33 cellular contexts compared by ENCODE assay signal in the genomic region with DNA sequence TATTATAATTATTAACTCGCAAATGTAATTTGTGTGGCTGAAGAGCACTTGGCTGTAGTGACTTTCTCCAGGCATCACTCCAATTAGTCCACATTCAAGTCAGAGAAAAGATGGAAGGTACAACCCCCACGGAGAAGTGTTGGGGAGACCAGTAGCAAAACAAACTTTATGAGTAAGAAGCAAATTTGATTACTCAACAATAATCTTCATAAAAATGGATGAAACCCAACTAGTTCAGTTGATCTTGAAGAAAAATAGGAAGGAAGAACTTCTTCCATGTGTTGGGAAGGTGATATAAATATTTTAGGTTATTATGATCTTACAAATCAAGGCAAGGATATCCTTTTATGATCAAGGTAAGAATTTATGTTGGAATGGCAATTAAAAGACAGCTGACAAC. TPM values are rescaled to one million over a fixed set of nuclear protein-coding genes. Genes with fewer than 3 reads are reported as not detected.
DNase-seq lines count a peak whose midpoint lies in the region; ATAC-seq, FAIRE-seq and TF ChIP-seq lines count a peak whose summit lies in the region.
"Had no signal": no experiment of that assay in that cellular context is flagged by ENCODE, and none has a peak within 500 bp of the region (broad histone marks: within the 10 kb centered on the region; RNA-seq: fewer than 3 reads in every experiment).

No MANE protein-coding gene starts in this region.

- peak overlapping the region; percentile 34 for H3K27ac Mint-ChIP-seq in activated CD4-positive, alpha-beta T cell treated with anti-CD3 and anti-CD28 coated beads, Interleukin-2, amount 10 ng/mL, durations not matched to agents 7 days and 5 days
- H3K27ac Mint-ChIP-seq: activated naive CD4-positive, alpha-beta T cell treated with anti-CD3 and anti-CD28 coated beads, Interleukin-2, amount 50 U/mL, for 72 hours; B cell; neural progenitor cell had no signal

- no peaks in the 10 kb centered on the region for H3K9me3 ChIP-seq in K562 (replicated peaks; ENCODE audit: control insufficient read depth, insufficient read depth, low read depth, low read length)
- H3K9me3 ChIP-seq in small intestine (ENCODE audit: control insufficient read depth, low read depth): no peaks in the 10 kb centered on the region
- H3K9me3 ChIP-seq: ascending aorta, colonic mucosa, thoracic aorta had no signal

- H3K27ac ChIP-seq in K562 (ENCODE audit: extremely low read depth, low read depth, low read length) (no peak overlapping the region), small intestine (ENCODE audit: low read depth in 1 of 2, low read length in 1 of 2) (no peak overlapping the region)
- H3K27ac ChIP-seq: ascending aorta, colonic mucosa, neural progenitor cell, thoracic aorta, WERI-Rb-1 had no signal

- peaks cover 43% of the 10 kb centered on the region for H3K36me3 Mint-ChIP-seq in activated CD4-positive, alpha-beta T cell treated with anti-CD3 and anti-CD28 coated beads, Interleukin-2, amount 10 ng/mL, durations not matched to agents 7 days and 5 days (ENCODE audit: low read depth)
- H3K36me3 Mint-ChIP-seq: neural progenitor cell had no signal

- no peaks in the 10 kb centered on the region for H3K36me3 ChIP-seq in K562 (ENCODE audit: control insufficient read depth, insufficient read depth, low read length)
- no peaks in the 10 kb centered on the region for H3K36me3 ChIP-seq in small intestine (ENCODE audit: control insufficient read depth in 2 of 2, insufficient read depth in 2 of 2, low read length in 2 of 2)
- H3K36me3 ChIP-seq: ascending aorta, colonic mucosa, neural progenitor cell, thoracic aorta, WERI-Rb-1 had no signal

- CTCF ChIA-PET in activated CD4-positive, alpha-beta T cell treated with anti-CD3 and anti-CD28 coated beads, Interleukin-2, amount 10 ng/mL, durations not matched to agents 7 days and 5 days (lab: Charles Lee): no interaction called here
- CTCF ChIA-PET in K562 (lab: Yijun Ruan, JAX; ENCODE audit: low intra/inter-chr PET ratio): no interaction called here

- no peak overlapping the region for H3K9ac ChIP-seq in K562 (ENCODE audit: insufficient read depth in 1 of 2, low read depth in 2 of 2, low read length in 2 of 2)
- H3K9ac ChIP-seq: neural progenitor cell had no signal

- no peak for TF ChIP-seq RAD21 in K562 (CRISPR knock-in tag; conservative IDR thresholded peaks at IDR 0.05 in 1 of 2, IDR thresholded peaks at IDR 0.05 in 1 of 2)

- H4K20me1 ChIP-seq in K562 (replicated peaks; ENCODE audit: control insufficient read depth, insufficient read depth, low read length): no peaks in the 10 kb centered on the region

- H2AFZ ChIP-seq in K562 (ENCODE audit: low read depth, low read length): no peak overlapping the region
- H2AFZ ChIP-seq: neural progenitor cell had no signal

- ATAC-seq in K562: no peak
- no peak for ATAC-seq in GM18873 (IDR thresholded peaks at IDR 0.05; ENCODE audit: low FRiP score, unreplicated experiment)
- ATAC-seq: activated naive CD4-positive, alpha-beta T cell treated with anti-CD3 and anti-CD28 coated beads, Interleukin-2, amount 50 U/mL, for 72 hours; stimulated activated naive CD8-positive, alpha-beta T cell treated with anti-CD3 and anti-CD28 coated beads, Interleukin-15, amount 100 ng/mL, for 72 hours had no signal

- TF ChIP-seq CTCF in K562 (IDR thresholded peaks at IDR 0.05 in 2 of 3, conservative IDR thresholded peaks at IDR 0.05 in 1 of 3; ENCODE audit: insufficient read depth in 2 of 3, low read depth in 1 of 3, low read length in 3 of 3): no peak

- DNase-seq in activated CD4-positive, alpha-beta T cell treated with anti-CD3 and anti-CD28 coated beads, Interleukin-2, amount 10 ng/mL, durations not matched to agents 7 days and 5 days: no peak
- no peak for DNase-seq in activated CD4-positive, alpha-beta T cell treated with anti-CD3 and anti-CD28 coated beads for 1 hour
- DNase-seq in NCI-H1417 (lab: John Stamatoyannopoulos, UW): peak in 2 of 3 experiments; percentile 33 to 86
- DNase-seq in K562 (ENCODE audit: extremely low read depth in 1 of 4, low spot score in 3 of 4): no peak
- peak; percentile 21 for DNase-seq in small intestine
- DNase-seq in stimulated activated naive CD4-positive, alpha-beta T cell treated with Interleukin-2 at 50 U/mL for 16 hours (lab: John Stamatoyannopoulos, UW): no peak
- DNase-seq in NCI-H2227 treated with DMSO at 0.1 percent for 48 hours (lab: John Stamatoyannopoulos, UW): no peak
- DNase-seq: activated CD8-positive, alpha-beta memory T cell treated with anti-CD3 and anti-CD28 coated beads, Interleukin-2, amount 50 U/mL, for 4 hours; activated effector memory CD4-positive, alpha-beta T cell treated with Interleukin-2 at 50 U/mL for 16 hours; colonic mucosa; mammary epithelial cell; NCI-H1092 treated with DMSO at 0.1 percent for 48 hours; NCI-H2029; NCI-H226; NCI-H526 treated with DMSO at 0.1 percent for 48 hours; NK-92 treated with Interleukin-12 subunit alpha and Interleukin-12 subunit beta, amount 100 ng/mL, for 24 hours; Right ventricle myocardium superior; stimulated activated CD4-positive, alpha-beta T cell treated with anti-CD3 and anti-CD28 coated beads, Interleukin-1b, Interleukin-23, amount 100 ng/mL, for 48 hours; stimulated activated naive CD8-positive, alpha-beta T cell treated with anti-CD3 and anti-CD28 coated beads, Interleukin-15, amount 100 ng/mL, for 72 hours; WERI-Rb-1 had no signal

- no peak overlapping the region for H3K4me3 Mint-ChIP-seq in activated CD4-positive, alpha-beta T cell treated with anti-CD3 and anti-CD28 coated beads, Interleukin-2, amount 10 ng/mL, durations not matched to agents 7 days and 5 days
- H3K4me3 Mint-ChIP-seq: B cell, neural progenitor cell had no signal

- in situ Hi-C loops in K562 (cut with MboI): no loop called here

- TF ChIP-seq EP300 in K562 (IDR thresholded peaks at IDR 0.05; ENCODE audit: low read length): no peak

- FAIRE-seq in K562 (lab: Jason Lieb, UNC) (no peak), small intestine (lab: Jason Lieb, UNC) (no peak)
- FAIRE-seq: GM18507, H54, urothelium cell line had no signal

- no peaks in the 10 kb centered on the region for H3K4me1 ChIP-seq in K562 (replicated peaks in 1 of 2; ENCODE audit: control insufficient read depth in 2 of 2, insufficient read depth in 2 of 2, low read length in 2 of 2)
- H3K4me1 ChIP-seq in small intestine (ENCODE audit: control insufficient read depth in 2 of 2, insufficient read depth in 1 of 2, low read depth in 1 of 2, low read length in 1 of 2): no peaks in the 10 kb centered on the region
- H3K4me1 ChIP-seq: ascending aorta, colonic mucosa had no signal

- POLR2A ChIA-PET in activated CD4-positive, alpha-beta T cell treated with anti-CD3 and anti-CD28 coated beads, Interleukin-2, amount 10 ng/mL, durations not matched to agents 7 days and 5 days (lab: Charles Lee): interaction anchor here (0.6 kb wide), 1 partner anchor 315 kb away, joined by 4 read pairs; no protein-coding TSS in a partner anchor
- POLR2A ChIA-PET in K562 (lab: Yijun Ruan, JAX): interaction anchor here (0.7 kb wide), 1 partner anchor 183 kb away, joined by 4 read pairs; no protein-coding TSS in a partner anchor

- H3K4me3 ChIP-seq in K562: no peak overlapping the region
- H3K4me3 ChIP-seq in small intestine (ENCODE audit: low read depth in 1 of 2, low read length in 2 of 2): no peak overlapping the region
- H3K4me3 ChIP-seq: ascending aorta, colonic mucosa, neural progenitor cell, smooth muscle cell, thoracic aorta had no signal

- 0% methylated on average over 2 of the region's 2 CpGs for WGBS in K562 (ENCODE audit: insufficient coverage, low coverage, missing lambda C conversion rate)
- 17 to 48% (median 26%) methylated on average over 2 of the region's 2 CpGs for WGBS in small intestine, 3 donors

- H3K79me2 ChIP-seq in K562 (ENCODE audit: control insufficient read depth, insufficient read depth, low read length): no peaks in the 10 kb centered on the region

- H3K4me2 ChIP-seq in K562 (ENCODE audit: insufficient read depth, low read length): no peak overlapping the region
- H3K4me2 ChIP-seq: neural progenitor cell, smooth muscle cell had no signal

- no peaks in the 10 kb centered on the region for H3K27me3 Mint-ChIP-seq in activated CD4-positive, alpha-beta T cell treated with anti-CD3 and anti-CD28 coated beads, Interleukin-2, amount 10 ng/mL, durations not matched to agents 7 days and 5 days
- H3K27me3 Mint-ChIP-seq: B cell; stimulated activated naive CD8-positive, alpha-beta T cell treated with anti-CD3 and anti-CD28 coated beads, Interleukin-15, amount 100 ng/mL, for 72 hours had no signal

- no TSS peak for BruUV-seq in K562 (replicated peaks; lab: Mats Ljungman, UMichigan)

- H3K9me3 Mint-ChIP-seq in activated CD4-positive, alpha-beta T cell treated with anti-CD3 and anti-CD28 coated beads, Interleukin-2, amount 10 ng/mL, durations not matched to agents 7 days and 5 days: peaks cover 22% of the 10 kb centered on the region

- H3K9me1 ChIP-seq in K562 (ENCODE audit: control insufficient read depth, insufficient read depth, low read length): no peaks in the 10 kb centered on the region

- intact Hi-C loops in K562 (cut with micrococcal nuclease): no loop called here

- H3K27me3 ChIP-seq in K562 (ENCODE audit: control insufficient read depth in 2 of 2, insufficient read depth in 2 of 2, low read length in 2 of 2) (peaks cover 0 to 8% of the 10 kb centered on the region in 2 experiments; a peak in 2 of 5 replicates), small intestine (ENCODE audit: control insufficient read depth in 2 of 2, insufficient read depth in 2 of 2, low read length in 2 of 2) (no peaks in the 10 kb centered on the region)
- H3K27me3 ChIP-seq: ascending aorta, colonic mucosa, neural progenitor cell had no signal

- peaks cover 46% of the 10 kb centered on the region for H3K4me1 Mint-ChIP-seq in activated CD4-positive, alpha-beta T cell treated with anti-CD3 and anti-CD28 coated beads, Interleukin-2, amount 10 ng/mL, durations not matched to agents 7 days and 5 days

- TF ChIP-seq POLR2A in K562 (conservative IDR thresholded peaks at IDR 0.05): no peak

RNA-seq across cellular contexts. Expression of gene AOAH, which starts 5.1 kb away (rescaled TPM):
- total RNA-seq in activated CD4-positive, alpha-beta T cell treated with anti-CD3 and anti-CD28 coated beads, Interleukin-2, amount 10 ng/mL, durations not matched to agents 7 days and 5 days: 10 to 100 TPM; 13.3 to 14.4 TPM
- total RNA-seq in K562 (2011; cell fraction: chromatin; rRNA removed; ENCODE audit: low replicate concordance): not detected in 2 replicates
- not detected in 2 replicates for total RNA-seq in K562 (2011; cell fraction: nucleolus; rRNA removed)
- total RNA-seq in K562 (2011; cell fraction: nucleoplasm; rRNA removed): not detected in 2 replicates
- total RNA-seq in K562 (2014; rRNA removed): not detected in 2 replicates
- not detected in 2 replicates for total RNA-seq in K562 (2014; rRNA removed; fragmentation: Illumina TruSeq; extraction: Trizol)
- not detected in 2 replicates for total RNA-seq in K562 (2015; rRNA removed; fragmentation: Illumina TruSeq; extraction: Trizol)
- 0.18 TPM in 1 of 2 replicates, not detected in the other for total RNA-seq in K562 (2021)
- polyA plus RNA-seq in K562 (2011; rRNA removed): not detected in 2 replicates
- polyA plus RNA-seq in K562 (2011; cell fraction: cytosol; rRNA removed): not detected in 2 replicates
- not detected in 2 replicates for polyA plus RNA-seq in K562 (2011; cell fraction: nucleus; rRNA removed)
- polyA plus RNA-seq in K562 (2012): not detected in 2 replicates
- not detected in 2 replicates for polyA plus RNA-seq in K562 (2014; fragmentation: Illumina TruSeq; extraction: Trizol)
- polyA plus RNA-seq in K562 (2014; fragmentation: Nextera tagmentation; extraction: Ambion mirVana): not detected
- polyA plus RNA-seq in K562 (2014; rRNA removed): not detected in 2 replicates
- polyA minus RNA-seq in K562 (2011; rRNA and poly(A)+ RNA removed): not detected in 2 replicates
- not detected in 2 replicates for polyA minus RNA-seq in K562 (2011; cell fraction: cytosol; rRNA and poly(A)+ RNA removed)
- not detected in 2 replicates for polyA minus RNA-seq in K562 (2011; cell fraction: nucleus; rRNA and poly(A)+ RNA removed)
- 10 to 100 TPM in 1 of 3 donors, 1 to 10 TPM in 2; 2.9 to 12.7 (median 4.1) TPM for polyA plus RNA-seq in small intestine
- total RNA-seq: A673, HT-29, MCF 10A, smooth muscle cell had no signal
- polyA plus RNA-seq: smooth muscle cell had no signal

Comparison
In these comparisons a context has a peak if more than half of its experiments do, and no peak if none do; other contexts are left out.
1. DNase-seq: peak in NCI-H1417 (2 of 3) and small intestine (single experiment); none in activated CD4-positive, alpha-beta T cell treated with anti-CD3 and anti-CD28 coated beads, Interleukin-2, amount 10 ng/mL, durations not matched to agents 7 days and 5 days (single experiment), activated CD4-positive, alpha-beta T cell treated with anti-CD3 and anti-CD28 coated beads for 1 hour (single experiment), K562 (0 of 4), stimulated activated naive CD4-positive, alpha-beta T cell treated with Interleukin-2 at 50 U/mL for 16 hours (single experiment) and NCI-H2227 treated with DMSO at 0.1 percent for 48 hours (single experiment).
2. RNA of gene AOAH, which starts 5.1 kb away (total RNA-seq): 13.3 to 14.4 TPM in activated CD4-positive, alpha-beta T cell treated with anti-CD3 and anti-CD28 coated beads, Interleukin-2, amount 10 ng/mL, durations not matched to agents 7 days and 5 days; 0.18 TPM in K562; every median in the first group is over 10 times any median in the second.